ENCODE assay signal across 3 cellular contexts in genomic region chr1:148481136-148481535, GRCh38. TPM values are rescaled to one million over a fixed set of nuclear protein-coding genes. Genes with fewer than 3 reads are reported as not detected.
"Had no signal": no experiment of that assay in that cellular context is flagged by ENCODE, and none has a peak within 500 bp of the region (broad histone marks: within the 10 kb centered on the region; RNA-seq: fewer than 3 reads in every experiment).

No MANE protein-coding gene starts in this region.

RNA-seq across cellular contexts. Expression of gene PPIAL4G, which starts 2.0 kb away (rescaled TPM):
- total RNA-seq: body of pancreas, mammary epithelial cell had no signal
- polyA plus RNA-seq: mammary epithelial cell, urinary bladder had no signal
